ENCODE assay signal across 26 cellular contexts in genomic region chr6:256169-256568, GRCh38.
"Had no signal": no experiment of that assay in that cellular context is flagged by ENCODE, and none has a peak within 500 bp of the region (broad histone marks: within the 10 kb centered on the region; RNA-seq: fewer than 3 reads in every experiment).

No MANE protein-coding gene starts in this region.

- DNase-seq: activated CD4-positive, alpha-beta T cell treated with anti-CD3 and anti-CD28 coated beads, Interleukin-2, amount 10 ng/mL, durations not matched to agents 7 days and 5 days; activated CD4-positive, CD25-positive, alpha-beta regulatory T cell treated with anti-CD3 and anti-CD28 coated beads, Interleukin-2, amount 50 U/mL, for 72 hours; activated CD8-positive, alpha-beta memory T cell treated with anti-CD3 and anti-CD28 coated beads for 24 hours; activated effector memory CD4-positive, alpha-beta T cell treated with anti-CD3 and anti-CD28 coated beads, Interleukin-2, amount 50 U/mL, for 16 hours; activated naive CD4-positive, alpha-beta T cell treated with anti-CD3 and anti-CD28 coated beads, Interleukin-2, amount 10 ng/mL, durations not matched to agents 7 days and 5 days; anterior cingulate cortex; dermis blood vessel endothelial cell; effector CD8-positive, alpha-beta T cell; foreskin melanocyte; left lung; ovary; stomach; WERI-Rb-1 had no signal

- H3K4me3 Mint-ChIP-seq: activated CD4-positive, alpha-beta T cell treated with anti-CD3 and anti-CD28 coated beads, Interleukin-2, amount 10 ng/mL, durations not matched to agents 7 days and 5 days; activated naive CD4-positive, alpha-beta T cell treated with anti-CD3 and anti-CD28 coated beads, Interleukin-2, amount 10 ng/mL, durations not matched to agents 7 days and 5 days; brain; nephron; stimulated activated memory B cell treated with anti-CD40 and anti-IgM and Interleukin-4, amounts not matched to agents 10 μg/mL and 1 μg/mL and 100 μg/mL, for 72 hours had no signal

- H3K4me1 Mint-ChIP-seq: brain, nephron had no signal

- H3K9me3 Mint-ChIP-seq: immature natural killer cell, nephron had no signal

- H3K4me2 ChIP-seq: hepatocyte had no signal

- ATAC-seq: esophagus mucosa; stimulated activated memory B cell treated with anti-CD40 and anti-IgM and Interleukin-4, amounts not matched to agents 10 μg/mL and 1 μg/mL and 100 μg/mL, for 72 hours had no signal

- H3K36me3 Mint-ChIP-seq: brain; immature natural killer cell; stimulated activated memory B cell treated with anti-CD40 and anti-IgM and Interleukin-4, amounts not matched to agents 10 μg/mL and 1 μg/mL and 100 μg/mL, for 72 hours had no signal

- H3K36me3 ChIP-seq: left lung, neutrophil, ovary, prostate gland, right atrium auricular region, stomach, suprapubic skin, tibial nerve, WERI-Rb-1 had no signal

- H3K27ac Mint-ChIP-seq: activated CD4-positive, alpha-beta T cell treated with anti-CD3 and anti-CD28 coated beads, Interleukin-2, amount 10 ng/mL, durations not matched to agents 7 days and 5 days; brain; nephron had no signal

- H3K4me3 ChIP-seq: hepatocyte, left lung, lung, ovary, prostate gland, right atrium auricular region, stomach, suprapubic skin, tibial nerve had no signal

- H3K79me2 ChIP-seq: hepatocyte had no signal

- H3K4me1 ChIP-seq: prostate gland, right atrium auricular region, stomach, suprapubic skin, tibial nerve had no signal

- H3K27me3 ChIP-seq: left lung, neutrophil, ovary, right atrium auricular region, stomach, suprapubic skin, tibial nerve had no signal

- H3K27ac ChIP-seq: hepatocyte, left lung, neutrophil, ovary, prostate gland, right atrium auricular region, stomach, suprapubic skin, tibial nerve, WERI-Rb-1 had no signal

- H2AFZ ChIP-seq: hepatocyte had no signal

- H3K27me3 Mint-ChIP-seq: activated CD4-positive, alpha-beta T cell treated with anti-CD3 and anti-CD28 coated beads, Interleukin-2, amount 10 ng/mL, durations not matched to agents 7 days and 5 days; activated naive CD4-positive, alpha-beta T cell treated with anti-CD3 and anti-CD28 coated beads, Interleukin-2, amount 10 ng/mL, durations not matched to agents 7 days and 5 days; stimulated activated memory B cell treated with anti-CD40 and anti-IgM and Interleukin-4, amounts not matched to agents 10 μg/mL and 1 μg/mL and 100 μg/mL, for 72 hours had no signal

- FAIRE-seq: TTC549 had no signal

- H3K9me3 ChIP-seq: left lung, neutrophil, ovary, prostate gland, right atrium auricular region, suprapubic skin, tibial nerve had no signal
